ENCODE assay signal across 8 cellular contexts in the genomic region with DNA sequence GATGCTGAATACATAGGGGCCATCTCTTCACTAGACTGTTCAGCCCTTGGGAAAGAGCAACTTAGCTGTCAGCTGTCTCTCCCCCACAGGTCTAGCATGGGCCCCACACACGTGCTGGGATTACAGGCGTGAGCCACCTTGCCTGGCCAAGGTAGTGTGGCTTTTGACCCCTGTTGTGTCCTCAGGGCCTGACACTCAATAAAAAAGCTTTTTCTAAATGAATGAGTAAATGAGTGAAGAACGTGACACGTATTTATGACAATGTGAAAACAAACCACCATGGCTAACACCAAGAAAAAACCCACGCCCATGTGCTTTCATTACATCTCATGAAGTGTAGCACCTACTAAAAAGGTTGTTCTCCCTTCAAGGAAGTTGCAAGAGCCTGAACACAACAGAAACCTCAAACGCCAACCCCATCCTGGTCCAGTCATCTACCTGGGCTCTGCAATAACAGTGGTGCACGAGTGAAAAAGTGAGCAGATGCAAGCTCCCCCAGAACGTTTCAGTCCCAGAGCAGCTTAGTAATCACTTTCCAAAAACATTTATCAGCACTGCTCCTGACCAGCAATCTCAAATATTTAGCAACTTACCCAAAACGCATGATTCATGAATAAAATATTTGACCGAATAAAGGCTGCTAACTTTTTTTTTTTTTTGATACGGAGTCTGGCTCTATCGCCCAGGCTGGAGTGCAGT. TPM values are rescaled to one million over a fixed set of nuclear protein-coding genes. Genes with fewer than 3 reads are reported as not detected.
DNase-seq lines count a peak whose midpoint lies in the region; ATAC-seq and TF ChIP-seq lines count a peak whose summit lies in the region.

No MANE protein-coding gene starts in this region.

- TF ChIP-seq CTCF in left ventricle myocardium inferior (IDR thresholded peaks at IDR 0.05; ENCODE audit: borderline replicate concordance): no peak

- no peak overlapping the region for H3K27ac ChIP-seq in left ventricle myocardium inferior (replicated peaks)

- H3K27me3 ChIP-seq in left ventricle myocardium inferior (ENCODE audit: low read depth): no peaks in the 10 kb centered on the region

- H3K9me3 ChIP-seq in left ventricle myocardium inferior (replicated peaks): no peaks in the 10 kb centered on the region

- DNase-seq in activated CD4-positive, alpha-beta T cell treated with anti-CD3 and anti-CD28 coated beads, Interleukin-2, amount 50 U/mL, for 48 hours: peak; percentile 71 to 81
- DNase-seq in foreskin melanocyte (peak; percentile 68), left ventricle myocardium inferior (no peak), NCI-H1105 treated with DMSO at 0.1 percent for 48 hours (lab: John Stamatoyannopoulos, UW) (no peak), pons (ENCODE audit: low spot score) (no peak)
- DNase-seq in stimulated activated CD8-positive, alpha-beta memory T cell treated with anti-CD3 and anti-CD28 coated beads, Interleukin-7, amount 100 ng/mL, for 48 hours (ENCODE audit: extremely low read depth in 1 of 2, low read depth in 1 of 2): peak; percentile 53 to 83

- H3K36me3 ChIP-seq in left ventricle myocardium inferior: no peaks in the 10 kb centered on the region

- peak; percentile 53 for ATAC-seq in GM18873 (IDR thresholded peaks at IDR 0.05; ENCODE audit: low FRiP score, unreplicated experiment)
- peak; percentile 55 for ATAC-seq in HG03025 (IDR thresholded peaks at IDR 0.05; ENCODE audit: low FRiP score, unreplicated experiment)

- intact Hi-C loops in left ventricle myocardium inferior (cut with micrococcal nuclease): no loop called here

- no peak overlapping the region for H3K4me3 ChIP-seq in left ventricle myocardium inferior

- H3K4me1 ChIP-seq in left ventricle myocardium inferior: peaks cover 77% of the 10 kb centered on the region

RNA-seq across cellular contexts. Expression of a gene that starts 3.4 kb away (rescaled TPM):
- total RNA-seq in left ventricle myocardium inferior: 12.6 TPM

RNA-seq across cellular contexts. Expression of a gene that starts 15.5 kb away (rescaled TPM):
- 39.9 TPM for total RNA-seq in left ventricle myocardium inferior

Comparison
In these comparisons a context has a peak if more than half of its experiments do, and no peak if none do; other contexts are left out.
1. DNase-seq: peak in activated CD4-positive, alpha-beta T cell treated with anti-CD3 and anti-CD28 coated beads, Interleukin-2, amount 50 U/mL, for 48 hours (2 of 2), foreskin melanocyte (single experiment) and stimulated activated CD8-positive, alpha-beta memory T cell treated with anti-CD3 and anti-CD28 coated beads, Interleukin-7, amount 100 ng/mL, for 48 hours (2 of 2); none in left ventricle myocardium inferior (single experiment), NCI-H1105 treated with DMSO at 0.1 percent for 48 hours (single experiment) and pons (single experiment).